ENCODE assay signal across 8 cellular contexts in genomic region chr11:111378773-111379499, GRCh38. TPM values are rescaled to one million over a fixed set of nuclear protein-coding genes. Genes with fewer than 3 reads are reported as not detected.
A peak's percentile ranks its signal among the peaks of the same experiment; 100 is the strongest.
DNase-seq lines count a peak whose midpoint lies in the region; TF ChIP-seq lines count a peak whose summit lies in the region.

Gene POU2AF1 (minus strand): TSS chr11:111379275. CDS start chr11:111379177, 98 bp downstream.

- H3K27ac ChIP-seq in Peyer's patch (peak within 1 kb of the TSS in 3 of 4 donors; percentile 30 to 92 (median 81)), trophoblast cell (ENCODE audit: low read depth, low read length) (no peak within 1 kb of the TSS)

- H3K4me1 Mint-ChIP-seq in Calu3 (ENCODE audit: low read depth, unreplicated experiment), result no peaks in the 10 kb centered on the region

- H3K79me2 ChIP-seq in trophoblast cell (ENCODE audit: control insufficient read depth, insufficient read depth, low read length, poor library complexity), result no peaks in the 10 kb centered on the region

- peak; percentile 74 for TF ChIP-seq POLR2A in GM10847 (IDR thresholded peaks at IDR 0.05; ENCODE audit: extremely low read depth, insufficient read length)
- no peak for TF ChIP-seq POLR2A in Peyer's patch (IDR thresholded peaks at IDR 0.05)

- H3K4ac ChIP-seq in trophoblast cell (ENCODE audit: low read depth, low read length), result no peak within 1 kb of the TSS

- H2AK5ac ChIP-seq in trophoblast cell (ENCODE audit: low read length), result no peak within 1 kb of the TSS

- no peak within 1 kb of the TSS for H3K4me3 Mint-ChIP-seq in Calu3 (ENCODE audit: low read depth, unreplicated experiment)

- no peak within 1 kb of the TSS for H2AFZ ChIP-seq in trophoblast cell (ENCODE audit: insufficient read depth, low read length, poor library complexity)

- no peak within 1 kb of the TSS for H3K23ac ChIP-seq in trophoblast cell (ENCODE audit: low read length)

- no peak within 1 kb of the TSS for H3K9ac ChIP-seq in trophoblast cell (ENCODE audit: low read length)

- CTCF ChIA-PET in Calu3 (lab: Charles Lee), result no interaction called here

- no peak for TF ChIP-seq CTCF in Peyer's patch (IDR thresholded peaks at IDR 0.05)
- no peak for TF ChIP-seq CTCF in Calu3 (IDR thresholded peaks at IDR 0.05; ENCODE audit: unreplicated experiment)

- no peak within 1 kb of the TSS for H2BK12ac ChIP-seq in trophoblast cell (ENCODE audit: low read length)

- no CpG with 5 or more reads among the region's 30 CpGs for WGBS in trophoblast cell (ENCODE audit: extremely low coverage, insufficient coverage, insufficient read length)

- DNase-seq in H7 (peak; percentile 47), Peyer's patch (peak in 2 of 3 donors; percentile 92 to 93), trophoblast cell (peak in 1 of 2 donors; percentile 13), Calu3 (no peak), NCI-H2029 treated with DMSO at 0.1 percent for 48 hours (lab: John Stamatoyannopoulos, UW) (no peak), SK-N-DZ (ENCODE audit: low spot score) (no peak)
- DNase-seq in activated naive CD8-positive, alpha-beta T cell treated with anti-CD3 and anti-CD28 coated beads, Interleukin-2, amount 50 U/mL, for 16 hours (ENCODE audit: low read depth, low spot score), result peak; percentile 50

- H4K12ac ChIP-seq in trophoblast cell (ENCODE audit: low read depth, low read length), result no peak within 1 kb of the TSS

- no peak within 1 kb of the TSS for H3K18ac ChIP-seq in trophoblast cell (ENCODE audit: low read length)

- H3K27me3 ChIP-seq in H7 (ENCODE audit: control insufficient read depth, insufficient read depth, low read length), result no peaks in the 10 kb centered on the region
- no peaks in the 10 kb centered on the region for H3K27me3 ChIP-seq in Peyer's patch
- no peaks in the 10 kb centered on the region for H3K27me3 ChIP-seq in trophoblast cell (ENCODE audit: insufficient read depth, low read length)

- H3K36me3 ChIP-seq in H7 (replicated peaks; ENCODE audit: control insufficient read depth, insufficient read depth, low read length), result no peaks in the 10 kb centered on the region
- H3K36me3 ChIP-seq in Peyer's patch, result no peaks in the 10 kb centered on the region
- H3K36me3 ChIP-seq in trophoblast cell (ENCODE audit: control insufficient read depth in 1 of 2, insufficient read depth in 2 of 2, low read length in 2 of 2), result no peaks in the 10 kb centered on the region

- H3K9me3 Mint-ChIP-seq in Calu3 (ENCODE audit: low read depth, unreplicated experiment), result no peaks in the 10 kb centered on the region

- no peaks in the 10 kb centered on the region for H3K79me1 ChIP-seq in trophoblast cell (ENCODE audit: low read length)

- H2BK5ac ChIP-seq in trophoblast cell (ENCODE audit: low read depth, low read length, poor library complexity), result no peak within 1 kb of the TSS

- intact Hi-C loops in Calu3 (cut with micrococcal nuclease; ENCODE audit: unreplicated experiment), result no loop called here

- no TSS peak for BruUV-seq in Calu3 (replicated peaks; lab: Mats Ljungman, UMichigan)

- no peak within 1 kb of the TSS for H4K8ac ChIP-seq in trophoblast cell (ENCODE audit: low read depth, low read length)

- H3K27me3 Mint-ChIP-seq in Calu3 (ENCODE audit: unreplicated experiment), result no peaks in the 10 kb centered on the region

- H3K14ac ChIP-seq in trophoblast cell (ENCODE audit: low read length), result no peak within 1 kb of the TSS

- no peaks in the 10 kb centered on the region for H3K36me3 Mint-ChIP-seq in Calu3 (ENCODE audit: insufficient read depth, unreplicated experiment)

- H3K4me3 ChIP-seq in H7 (ENCODE audit: insufficient read depth, low read depth, low read length), result no peak within 1 kb of the TSS
- peak within 1 kb of the TSS in 3 of 4 donors; percentile 10 to 50 (median 38) for H3K4me3 ChIP-seq in Peyer's patch
- H3K4me3 ChIP-seq in trophoblast cell (ENCODE audit: low read depth, low read length), result peak within 1 kb of the TSS; percentile 18

- no peaks in the 10 kb centered on the region for H3K9me3 ChIP-seq in Peyer's patch
- no peaks in the 10 kb centered on the region for H3K9me3 ChIP-seq in trophoblast cell (ENCODE audit: insufficient read depth, low read depth, low read length)

- no peak within 1 kb of the TSS for H3K27ac Mint-ChIP-seq in Calu3 (ENCODE audit: unreplicated experiment)

- no peak within 1 kb of the TSS for H2BK120ac ChIP-seq in trophoblast cell (ENCODE audit: insufficient read depth, low read length, poor library complexity)

- no peak within 1 kb of the TSS for H3K4me2 ChIP-seq in trophoblast cell (ENCODE audit: low read length)

- H3K4me1 ChIP-seq in Peyer's patch, result peaks cover 0 to 6% (median 2%) of the 10 kb centered on the region in 4 donors
- no peaks in the 10 kb centered on the region for H3K4me1 ChIP-seq in trophoblast cell (ENCODE audit: control insufficient read depth in 1 of 2, insufficient read depth in 2 of 2, low read length in 2 of 2)

- H4K91ac ChIP-seq in trophoblast cell (ENCODE audit: low read depth, low read length), result no peak within 1 kb of the TSS

RNA-seq across cellular contexts. Expression of gene POU2AF1, which starts in this region (rescaled TPM):
- total RNA-seq in H7 (2014; rRNA removed; shearing (Covaris generic)), result not detected in 2 replicates
- total RNA-seq in Peyer's patch (10 to 100 TPM in 1 of 4 donors, 1 to 10 TPM in 3; 5.0 to 33.0 (median 5.4) TPM), Calu3 (2022) (not detected in 2 replicates)
- 0.08 TPM in 1 of 2 replicates, not detected in the other for polyA plus RNA-seq in trophoblast cell (2013)
- polyA plus RNA-seq in SK-N-DZ (2014; cell fraction: cytosol; rRNA removed), result not detected in 2 replicates
- polyA plus RNA-seq in SK-N-DZ (2014; cell fraction: nucleus; rRNA removed), result not detected in 2 replicates

Comparison
In these comparisons a context has a peak if more than half of its experiments do, and no peak if none do; other contexts are left out.
1. Peak in DNase-seq in H7; RNA of the gene not detected or under 1 TPM.
2. DNase-seq: peak in Peyer's patch (2 of 3) and activated naive CD8-positive, alpha-beta T cell treated with anti-CD3 and anti-CD28 coated beads, Interleukin-2, amount 50 U/mL, for 16 hours (single experiment); none in Calu3 (single experiment), NCI-H2029 treated with DMSO at 0.1 percent for 48 hours (single experiment) and SK-N-DZ (single experiment).